In genomic region chr15:40873625-40874561, GRCh38 we compare ENCODE assay signal across 1 cellular context.
A peak's percentile ranks its signal among the peaks of the same experiment; 100 is the strongest.
TF ChIP-seq lines count a peak whose summit lies in the region.

TSS of gene RHOV (minus strand) at chr15:40874234. CDS start at chr15:40874139, 95 bp downstream.

TF ChIP-seq in K562, 482 proteins besides CTCF, POLR2A, EP300 and RAD21 (continued from another document and continues in another):
- peak; percentile 75; the same call in 1 of the 2 replicates for TF ChIP-seq FOXP1 (CRISPR knock-in tag; IDR thresholded peaks at IDR 0.05)
- no peak for TF ChIP-seq ZNF436 (CRISPR knock-in tag; IDR thresholded peaks at IDR 0.05)
- no peak for TF ChIP-seq CBX8 (IDR thresholded peaks at IDR 0.05; ENCODE audit: borderline replicate concordance, extremely low read depth, low read depth, low read length, poor library complexity, severe bottlenecking)
- no peak for TF ChIP-seq OTX1 (CRISPR knock-in tag; IDR thresholded peaks at IDR 0.05)
- no peak for TF ChIP-seq TARDBP (IDR thresholded peaks at IDR 0.05)
- no peak for TF ChIP-seq ZNF766 (CRISPR knock-in tag; conservative IDR thresholded peaks at IDR 0.05)
- no peak for TF ChIP-seq SMAD2 (IDR thresholded peaks at IDR 0.05; ENCODE audit: low read depth, low read length)
- no peak for TF ChIP-seq ILK (tag; IDR thresholded peaks at IDR 0.05; ENCODE audit: borderline replicate concordance, low read depth)
- TF ChIP-seq RBM14 (IDR thresholded peaks at IDR 0.05; ENCODE audit: borderline replicate concordance, insufficient read depth, low read depth, low read length): 0 out of 2 replicates have a peak, but pooled peaks have one; percentile 41
- no peak for TF ChIP-seq HDAC6 (IDR thresholded peaks at IDR 0.05; ENCODE audit: low read depth, low read length)
- no peak for TF ChIP-seq TRIM28 (IDR thresholded peaks at IDR 0.05)
- TF ChIP-seq MEF2D (tag; conservative IDR thresholded peaks at IDR 0.05; ENCODE audit: low read depth): no peak
- TF ChIP-seq CBX2 (IDR thresholded peaks at IDR 0.05; ENCODE audit: insufficient read depth, low read length, poor library complexity, severe bottlenecking): no peak
- TF ChIP-seq HNRNPH1 (optimal IDR thresholded peaks at IDR 0.05; ENCODE audit: low read depth, low read length): no peak
- no peak for TF ChIP-seq SFPQ (IDR thresholded peaks at IDR 0.05; ENCODE audit: low read depth, low read length)
- no peak for TF ChIP-seq CHD2 (IDR thresholded peaks at IDR 0.05; ENCODE audit: low read depth, low read length)
- TF ChIP-seq THAP12 (CRISPR knock-in tag; IDR thresholded peaks at IDR 0.05): no peak
- peak; percentile 7 for TF ChIP-seq ZNF146 (CRISPR knock-in tag; IDR thresholded peaks at IDR 0.05; ENCODE audit: unreplicated experiment)
- no peak for TF ChIP-seq ETV6 (IDR thresholded peaks at IDR 0.05; ENCODE audit: borderline replicate concordance in 1 of 2, low read depth in 2 of 2, low read length in 1 of 2)
- no peak for TF ChIP-seq ETV6 (CRISPR knock-in tag; IDR thresholded peaks at IDR 0.05; ENCODE audit: borderline replicate concordance)
- TF ChIP-seq SOX6 (IDR thresholded peaks at IDR 0.05): peak; percentile 37; the same call in 1 of the 2 replicates
- peak; percentile 49 for TF ChIP-seq HNRNPLL (IDR thresholded peaks at IDR 0.05; ENCODE audit: low read depth, low read length, poor library complexity, severe bottlenecking)
- peak in 1 of 2 experiments; percentile 70; a peak in 2 of 4 replicates for TF ChIP-seq MNT (conservative IDR thresholded peaks at IDR 0.05)
- no peak for TF ChIP-seq ZKSCAN1 (IDR thresholded peaks at IDR 0.05; ENCODE audit: low read depth, low read length)
- TF ChIP-seq ZSCAN32 (CRISPR knock-in tag; IDR thresholded peaks at IDR 0.05): no peak
- TF ChIP-seq MCM2 (IDR thresholded peaks at IDR 0.05; ENCODE audit: low read depth): no peak
- TF ChIP-seq MECOM (CRISPR knock-in tag; IDR thresholded peaks at IDR 0.05): no peak
- no peak for TF ChIP-seq CCAR2 (IDR thresholded peaks at IDR 0.05; ENCODE audit: low read depth, low read length)
- TF ChIP-seq GATAD2A (IDR thresholded peaks at IDR 0.05): peak; percentile 76
- TF ChIP-seq ZNF717 (CRISPR knock-in tag; IDR thresholded peaks at IDR 0.05): no peak
- TF ChIP-seq POLR2G (IDR thresholded peaks at IDR 0.05; ENCODE audit: low read depth, low read length): peak; percentile 88
- TF ChIP-seq DMBX1 (CRISPR knock-in tag; IDR thresholded peaks at IDR 0.05; ENCODE audit: borderline replicate concordance): no peak
- peak; percentile 80 for TF ChIP-seq RBFOX2 (IDR thresholded peaks at IDR 0.05; ENCODE audit: low read depth, low read length)
- TF ChIP-seq ELF4 (CRISPR knock-in tag; IDR thresholded peaks at IDR 0.05): no peak
- no peak for TF ChIP-seq ETS2 (tag; IDR thresholded peaks at IDR 0.05; ENCODE audit: borderline replicate concordance, poor library complexity, severe bottlenecking)
- TF ChIP-seq ZNF507 (tag; conservative IDR thresholded peaks at IDR 0.05): no peak
- no peak for TF ChIP-seq ETV1 (tag; conservative IDR thresholded peaks at IDR 0.05; ENCODE audit: low read depth)
- TF ChIP-seq BDP1 (IDR thresholded peaks at IDR 0.05; ENCODE audit: insufficient read depth, insufficient read length): no peak
- no peak for TF ChIP-seq SRSF9 (IDR thresholded peaks at IDR 0.05; ENCODE audit: borderline replicate concordance, low read depth, low read length)
- TF ChIP-seq PURB (CRISPR knock-in tag; IDR thresholded peaks at IDR 0.05; ENCODE audit: low read depth): no peak
- no peak for TF ChIP-seq MCM7 (IDR thresholded peaks at IDR 0.05)
- TF ChIP-seq HNRNPL (IDR thresholded peaks at IDR 0.05; ENCODE audit: low read depth, low read length): peak; percentile 74; the same call in 1 of the 2 replicates
- TF ChIP-seq MTF1 (CRISPR knock-in tag; IDR thresholded peaks at IDR 0.05; ENCODE audit: borderline replicate concordance): no peak
- no peak for TF ChIP-seq ZNF280A (IDR thresholded peaks at IDR 0.05; ENCODE audit: low read depth, partially characterized antibody)
- no peak for TF ChIP-seq SP2 (IDR thresholded peaks at IDR 0.05; ENCODE audit: extremely low read depth, low read depth, low read length, poor library complexity, severe bottlenecking)
- no peak for TF ChIP-seq IRF1 (CRISPR knock-in tag; IDR thresholded peaks at IDR 0.05; ENCODE audit: borderline replicate concordance)
- no peak for TF ChIP-seq DACH1 (IDR thresholded peaks at IDR 0.05; ENCODE audit: partially characterized antibody)
- TF ChIP-seq MAX (CRISPR knock-in tag; IDR thresholded peaks at IDR 0.05): peak; percentile 78
- TF ChIP-seq MIER1 (IDR thresholded peaks at IDR 0.05; ENCODE audit: low read depth): no peak
- peak in 1 of 2 experiments; percentile 43; a peak in 1 of 4 replicates for TF ChIP-seq RCOR1 (IDR thresholded peaks at IDR 0.05; ENCODE audit: borderline replicate concordance in 1 of 2, low read depth in 2 of 2, low read length in 2 of 2)
- TF ChIP-seq KDM5B (IDR thresholded peaks at IDR 0.05; ENCODE audit: insufficient replicate concordance, low read depth, low read length): peak; percentile 51
- TF ChIP-seq MBD2 (IDR thresholded peaks at IDR 0.05; ENCODE audit: borderline replicate concordance, low read depth): no peak
- no peak for TF ChIP-seq DDX20 (tag; IDR thresholded peaks at IDR 0.05; ENCODE audit: low read depth)
- TF ChIP-seq ASH1L (IDR thresholded peaks at IDR 0.05; ENCODE audit: borderline replicate concordance, low read depth, partially characterized antibody): no peak
- no peak for TF ChIP-seq KLF1 (tag; IDR thresholded peaks at IDR 0.05)
- no peak for TF ChIP-seq ZNF277 (CRISPR knock-in tag; IDR thresholded peaks at IDR 0.05; ENCODE audit: borderline replicate concordance)
- TF ChIP-seq STAT5B (CRISPR knock-in tag; IDR thresholded peaks at IDR 0.05): no peak
- TF ChIP-seq SMAD3 (CRISPR knock-in tag; conservative IDR thresholded peaks at IDR 0.05): no peak
- no peak for TF ChIP-seq ZNF384 (IDR thresholded peaks at IDR 0.05; ENCODE audit: low read depth, low read length)
- TF ChIP-seq FOXM1 (IDR thresholded peaks at IDR 0.05; ENCODE audit: low read depth): no peak
- TF ChIP-seq FOXM1 (CRISPR knock-in tag; IDR thresholded peaks at IDR 0.05; ENCODE audit: low read depth): no peak
- no peak for TF ChIP-seq POLR2AphosphoS5 (IDR thresholded peaks at IDR 0.05; ENCODE audit: control insufficient read depth, insufficient read depth, low read depth, low read length)
- no peak for TF ChIP-seq BMI1 (IDR thresholded peaks at IDR 0.05; ENCODE audit: low read length)
- TF ChIP-seq RHOXF2B (CRISPR knock-in tag; conservative IDR thresholded peaks at IDR 0.05): no peak
